Comparison of ENCODE assay signal across 15 cellular contexts in the genomic region with DNA sequence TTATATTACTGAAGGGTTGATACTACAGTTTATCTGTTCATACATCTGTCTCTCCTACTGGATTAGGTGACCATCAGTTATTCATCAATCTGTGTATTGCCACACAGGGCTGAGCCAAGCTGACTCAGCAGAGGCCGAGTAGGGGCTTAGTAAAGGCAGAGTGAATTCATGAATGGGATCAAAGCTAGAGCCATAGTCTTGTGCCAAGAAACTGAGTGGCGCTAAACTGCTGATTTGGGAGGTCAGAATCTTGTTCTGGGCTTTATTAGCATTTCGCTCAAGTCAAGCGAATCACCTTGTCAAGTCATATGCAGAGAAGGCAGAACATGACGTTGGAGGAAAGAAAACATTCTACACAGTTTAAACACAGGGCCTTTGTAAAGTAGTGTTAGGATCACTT. TPM values are rescaled to one million over a fixed set of nuclear protein-coding genes. Genes with fewer than 3 reads are reported as not detected.
DNase-seq lines count a peak whose midpoint lies in the region; ATAC-seq and TF ChIP-seq lines count a peak whose summit lies in the region.
"Had no signal": no experiment of that assay in that cellular context is flagged by ENCODE, and none has a peak within 500 bp of the region (broad histone marks: within the 10 kb centered on the region; RNA-seq: fewer than 3 reads in every experiment).

No MANE protein-coding gene starts in this region.

- no peaks in the 10 kb centered on the region for H3K9me3 ChIP-seq in mucosa of descending colon
- H3K9me3 ChIP-seq: uterus had no signal

- H3K4me1 ChIP-seq in mucosa of descending colon (ENCODE audit: low read depth) = peaks cover 8% of the 10 kb centered on the region
- H3K4me1 ChIP-seq: BLaER1, uterus had no signal

- ATAC-seq in mucosa of descending colon (peak; percentile 35), HG03521 (IDR thresholded peaks at IDR 0.05; ENCODE audit: unreplicated experiment) (no peak)
- ATAC-seq: natural killer cell treated with Interleukin-12 subunit alpha and Interleukin-12 subunit beta and Interleukin-15 and Interleukin-18, amount 100 ng/mL, for 72 hours had no signal

- H3K4me3 ChIP-seq in fibroblast of mammary gland (ENCODE audit: control insufficient read depth, low read depth, low read length) (no peak overlapping the region), mucosa of descending colon (no peak overlapping the region)
- H3K4me3 ChIP-seq: BLaER1, uterus had no signal

- TF ChIP-seq CTCF in fibroblast of mammary gland (conservative IDR thresholded peaks at IDR 0.05; ENCODE audit: control insufficient read depth, insufficient read depth, low read depth, low read length) (no peak), mucosa of descending colon (IDR thresholded peaks at IDR 0.05) (no peak)

- in situ Hi-C loops in Caki2 (cut with HindIII; ENCODE audit: low pct_unique_long_range_greater_than_20kb, low sequenced_read_pairs) = loop anchor here (5.0 kb wide), 1 partner anchor 99 kb away; no protein-coding TSS in a partner anchor
- in situ Hi-C loops in SK-MEL-5 (cut with HindIII; ENCODE audit: low pct_unique_long_range_greater_than_20kb, low sequenced_read_pairs) = no loop called here

- DNase-seq in Caki2 (ENCODE audit: low read depth) (peak; percentile 80), SK-MEL-5 (ENCODE audit: low read depth, low spot score) (peak; percentile 51), fibroblast of mammary gland (ENCODE audit: low read depth) (peak; percentile 87), mucosa of descending colon (no peak), putamen (ENCODE audit: low spot score) (no peak), NCI-H187 treated with DMSO at 0.1 percent for 48 hours (lab: John Stamatoyannopoulos, UW) (no peak), NCI-H2081 (lab: John Stamatoyannopoulos, UW) (no peak)
- DNase-seq: activated naive CD8-positive, alpha-beta T cell treated with anti-CD3 and anti-CD28 coated beads, Interleukin-2, amount 10 ng/mL, durations not matched to agents 7 days and 5 days; effector CD8-positive, alpha-beta T cell; NCI-H510A; SHP77 treated with DMSO at 0.1 percent for 48 hours; uterus had no signal

- H3K36me3 ChIP-seq in mucosa of descending colon (ENCODE audit: low read depth) = no peaks in the 10 kb centered on the region
- H3K36me3 ChIP-seq: uterus had no signal

- intact Hi-C loops in mucosa of descending colon (cut with DNase I, micrococcal nuclease) = no loop called here

RNA-seq across cellular contexts. Expression of gene SOCS6, which starts 34.1 kb away (rescaled TPM):
- 7.8 and 9.4 TPM in 2 replicates for total RNA-seq in Caki2 (2014; rRNA removed; shearing (Covaris generic); ENCODE audit: low replicate concordance)
- 29.6 and 33.3 TPM in 2 replicates for total RNA-seq in SK-MEL-5 (2014; rRNA removed; shearing (Covaris generic))
- polyA plus RNA-seq in SK-MEL-5 (2015; cell fraction: cytosol; rRNA removed) = 18.8 and 19.5 TPM in 2 replicates
- polyA plus RNA-seq in SK-MEL-5 (2015; cell fraction: nucleus; rRNA removed) = 24.6 and 30.7 TPM in 2 replicates
- 10 to 100 TPM; 37.2 to 49.6 (median 39.7) TPM for total RNA-seq in mucosa of descending colon

Comparison
In these comparisons a context has a peak if more than half of its experiments do, and no peak if none do; other contexts are left out.
1. DNase-seq: peak in Caki2 (single experiment), SK-MEL-5 (single experiment) and fibroblast of mammary gland (single experiment); none in mucosa of descending colon (0 of 3), putamen (single experiment), NCI-H187 treated with DMSO at 0.1 percent for 48 hours (single experiment) and NCI-H2081 (0 of 2).